8 cellular contexts compared by ENCODE assay signal in genomic region chr3:113912551-113913246, GRCh38. TPM values are rescaled to one million over a fixed set of nuclear protein-coding genes. Genes with fewer than 3 reads are reported as not detected.
DNase-seq lines count a peak whose midpoint lies in the region; ATAC-seq, FAIRE-seq and TF ChIP-seq lines count a peak whose summit lies in the region.

No MANE protein-coding gene starts in this region.

- H3K27ac Mint-ChIP-seq in activated CD4-positive, alpha-beta T cell treated with anti-CD3 and anti-CD28 coated beads, Interleukin-2, amount 10 ng/mL, durations not matched to agents 24 days and 14 days: no peak overlapping the region

- no peaks in the 10 kb centered on the region for H4K20me1 ChIP-seq in DND-41 (ENCODE audit: insufficient read depth, low read length)

- H3K9me3 Mint-ChIP-seq in activated CD4-positive, alpha-beta T cell treated with anti-CD3 and anti-CD28 coated beads, Interleukin-2, amount 10 ng/mL, durations not matched to agents 24 days and 14 days: no peaks in the 10 kb centered on the region

- H3K4me2 ChIP-seq in DND-41 (ENCODE audit: insufficient read depth, low read length): peak overlapping the region; percentile 33; the same call in 1 of the 2 replicates

- H3K4me3 ChIP-seq in DND-41 (ENCODE audit: low read depth in 1 of 2, low read length in 2 of 2) (no peak overlapping the region), pancreas (no peak overlapping the region)

- no peaks in the 10 kb centered on the region for H3K36me3 Mint-ChIP-seq in activated CD4-positive, alpha-beta T cell treated with anti-CD3 and anti-CD28 coated beads, Interleukin-2, amount 10 ng/mL, durations not matched to agents 24 days and 14 days (ENCODE audit: low read depth)

- intact Hi-C loops in activated CD4-positive, alpha-beta T cell treated with anti-CD3 and anti-CD28 coated beads, Interleukin-2, amount 10 ng/mL, durations not matched to agents 24 days and 14 days (cut with micrococcal nuclease): loop anchor here (1.0 to 2.0 kb wide), 2 partner anchors 74 to 176 kb away; partner anchors contain the start of gene GRAMD1C
- intact Hi-C loops in pancreas (cut with DNase I): loop anchor here in 1 of 3 donors (10.0 kb wide), 2 partner anchors 68 to 178 kb away; no protein-coding TSS in a partner anchor

- peak; percentile 56 for FAIRE-seq in pancreas (lab: Jason Lieb, UNC)

- WGBS in pancreas, 2 donors: 56 to 61% methylated on average over 3 of the region's 3 CpGs

- peaks cover 13% of the 10 kb centered on the region for H3K27me3 Mint-ChIP-seq in activated CD4-positive, alpha-beta T cell treated with anti-CD3 and anti-CD28 coated beads, Interleukin-2, amount 10 ng/mL, durations not matched to agents 24 days and 14 days

- DNase-seq in DND-41 (peak; percentile 33), NCI-H2196 treated with DMSO at 0.1 percent for 48 hours (lab: John Stamatoyannopoulos, UW; ENCODE audit: unreplicated experiment) (peak; percentile 88), fibroblast of peridontal ligament (ENCODE audit: extremely low read depth) (peak; percentile 72), pancreas (peak in 3 of 6 donors; percentile 43 to 61 (median 44))
- DNase-seq in activated CD4-positive, alpha-beta T cell treated with anti-CD3 and anti-CD28 coated beads, Interleukin-2, amount 10 ng/mL, durations not matched to agents 24 days and 14 days: peak; percentile 77
- no peak for DNase-seq in stimulated activated CD8-positive, alpha-beta memory T cell treated with anti-CD3 and anti-CD28 coated beads, Interleukin-4, amount 100 ng/mL, for 48 hours

- peaks cover 3% of the 10 kb centered on the region for H3K4me1 Mint-ChIP-seq in activated CD4-positive, alpha-beta T cell treated with anti-CD3 and anti-CD28 coated beads, Interleukin-2, amount 10 ng/mL, durations not matched to agents 24 days and 14 days

- H3K4me1 ChIP-seq in DND-41 (ENCODE audit: insufficient read depth, low read length): peaks cover 5% of the 10 kb centered on the region; the same call in 1 of the 2 replicates
- no peaks in the 10 kb centered on the region for H3K4me1 ChIP-seq in pancreas

- ATAC-seq in DND-41 (ENCODE audit: insufficient read depth, low read depth) (peak; percentile 84), GM19351 (IDR thresholded peaks at IDR 0.05; ENCODE audit: unreplicated experiment) (peak; percentile 96), HG03280 (IDR thresholded peaks at IDR 0.05; ENCODE audit: unreplicated experiment) (peak; percentile 99), pancreas (peak; percentile 96 to 100 (median 100))

- no peaks in the 10 kb centered on the region for H3K9me3 ChIP-seq in DND-41 (ENCODE audit: insufficient read depth, low read length, severe bottlenecking)
- H3K9me3 ChIP-seq in pancreas: no peaks in the 10 kb centered on the region

- H3K79me2 ChIP-seq in DND-41 (ENCODE audit: insufficient read depth, low read length): no peaks in the 10 kb centered on the region

- no peak overlapping the region for H3K9ac ChIP-seq in DND-41 (ENCODE audit: low read depth, low read length)

- TF ChIP-seq CTCF in DND-41 (IDR thresholded peaks at IDR 0.05; ENCODE audit: borderline replicate concordance, extremely low read depth, low read length, poor library complexity, severe bottlenecking) (peak; percentile 78), pancreas (IDR thresholded peaks at IDR 0.05) (peak; percentile 25 to 56 (median 42))

- peak overlapping the region; percentile 19; the same call in 1 of the 2 replicates for H2AFZ ChIP-seq in DND-41 (ENCODE audit: low read depth, low read length)

- peak overlapping the region; percentile 53 for H3K4me3 Mint-ChIP-seq in activated CD4-positive, alpha-beta T cell treated with anti-CD3 and anti-CD28 coated beads, Interleukin-2, amount 10 ng/mL, durations not matched to agents 24 days and 14 days

- H3K27ac ChIP-seq in DND-41 (ENCODE audit: low read length) (no peak overlapping the region), pancreas (peak overlapping the region in 2 of 4 donors; percentile 1 to 57)

- H3K27me3 ChIP-seq in DND-41 (ENCODE audit: insufficient read depth, low read length, poor library complexity): no peaks in the 10 kb centered on the region
- H3K27me3 ChIP-seq in pancreas: no peaks in the 10 kb centered on the region

- H3K36me3 ChIP-seq in DND-41 (ENCODE audit: insufficient read depth, low read length): no peaks in the 10 kb centered on the region
- no peaks in the 10 kb centered on the region for H3K36me3 ChIP-seq in pancreas

RNA-seq across cellular contexts. Expression of gene ZDHHC23, which starts 35.1 kb away (rescaled TPM):
- 1.9 and 2.4 TPM in 2 replicates for total RNA-seq in activated CD4-positive, alpha-beta T cell treated with anti-CD3 and anti-CD28 coated beads, Interleukin-2, amount 10 ng/mL, durations not matched to agents 24 days and 14 days
- 1 to 10 TPM; 4.1 to 8.1 (median 6.0) TPM for total RNA-seq in pancreas
- polyA plus RNA-seq in pancreas: 1 to 10 TPM; 2.4 to 3.8 TPM
